8 cellular contexts compared by ENCODE assay signal in genomic region chr16:19113577-19114358, GRCh38. TPM values are rescaled to one million over a fixed set of nuclear protein-coding genes. Genes with fewer than 3 reads are reported as not detected.
A peak's percentile ranks its signal among the peaks of the same experiment; 100 is the strongest.
DNase-seq lines count a peak whose midpoint lies in the region; ATAC-seq, FAIRE-seq and TF ChIP-seq lines count a peak whose summit lies in the region.

Gene ITPRIPL2, plus strand, starts transcription at chr16:19113964. Its CDS starts 498 bp downstream, at chr16:19114462.

- TF ChIP-seq CTCF in kidney (IDR thresholded peaks at IDR 0.05; ENCODE audit: borderline replicate concordance, extremely low read depth, insufficient read depth) (no peak), smooth muscle cell (IDR thresholded peaks at IDR 0.05; ENCODE audit: borderline replicate concordance, insufficient read depth, poor library complexity, severe bottlenecking) (no peak)

- peak; percentile 34 for DNase-seq in DMS53 treated with DMSO at 0.1 percent for 48 hours (lab: John Stamatoyannopoulos, UW; ENCODE audit: unreplicated experiment)
- peak; percentile 58 for DNase-seq in GOT3 (lab: John Stamatoyannopoulos, UW)
- DNase-seq in RKO (ENCODE audit: low spot score): peak; percentile 86
- DNase-seq in kidney: peak; percentile 97
- peak; percentile 58 for DNase-seq in smooth muscle cell (lab: John Stamatoyannopoulos, UW; ENCODE audit: unreplicated experiment)
- DNase-seq in activated effector memory CD4-positive, alpha-beta T cell treated with anti-CD3 and anti-CD28 coated beads, Interleukin-2, amount 50 U/mL, for 16 hours: no peak

- H3K4me1 ChIP-seq in kidney (ENCODE audit: control insufficient read depth in 1 of 2, insufficient read depth in 1 of 2, low read depth in 1 of 2, low read length in 2 of 2) (peaks cover 0 to 25% of the 10 kb centered on the region in 2 donors), smooth muscle cell (ENCODE audit: low read depth) (peaks cover 34% of the 10 kb centered on the region)

- peak within 1 kb of the TSS; percentile 85 for H3K4me2 ChIP-seq in smooth muscle cell

- H3K36me3 ChIP-seq in kidney (ENCODE audit: control insufficient read depth in 1 of 2, insufficient read depth in 2 of 2, low read length in 2 of 2): peaks cover 0 to 5% of the 10 kb centered on the region in 2 donors
- H3K36me3 ChIP-seq in smooth muscle cell (ENCODE audit: low read depth): no peaks in the 10 kb centered on the region

- ATAC-seq in GM21515 (IDR thresholded peaks at IDR 0.05; ENCODE audit: unreplicated experiment): no peak

- FAIRE-seq in kidney (lab: Jason Lieb, UNC): no peak

- H2AFZ ChIP-seq in smooth muscle cell (ENCODE audit: low read depth): peak within 1 kb of the TSS; percentile 96

- H3K9me3 ChIP-seq in kidney (ENCODE audit: control insufficient read depth in 1 of 2, low read length in 2 of 2): no peaks in the 10 kb centered on the region
- H3K9me3 ChIP-seq in smooth muscle cell (replicated peaks; ENCODE audit: low read depth): no peaks in the 10 kb centered on the region

- peak within 1 kb of the TSS; percentile 77 for H3K27ac ChIP-seq in cingulate gyrus (ENCODE audit: low read depth, low read length)
- peak within 1 kb of the TSS; percentile 82 to 94 for H3K27ac ChIP-seq in kidney (ENCODE audit: low read depth in 2 of 2, low read length in 2 of 2)
- peak within 1 kb of the TSS; percentile 94 for H3K27ac ChIP-seq in smooth muscle cell (ENCODE audit: low read depth)

- H3K4me3 ChIP-seq in kidney (ENCODE audit: low read length in 2 of 2) (peak within 1 kb of the TSS; percentile 42 to 67), smooth muscle cell (peak within 1 kb of the TSS; percentile 78)

- H3K79me2 ChIP-seq in smooth muscle cell (ENCODE audit: low read depth): peaks cover 41% of the 10 kb centered on the region

- H4K20me1 ChIP-seq in smooth muscle cell (ENCODE audit: low read depth): peaks cover 34% of the 10 kb centered on the region

- H3K27me3 ChIP-seq in smooth muscle cell (ENCODE audit: low read depth): no peaks in the 10 kb centered on the region

- peaks cover 27% of the 10 kb centered on the region for H3F3A ChIP-seq in smooth muscle cell (ENCODE audit: low read depth)

- peak within 1 kb of the TSS; percentile 55 to 87 for H3K9ac ChIP-seq in kidney (ENCODE audit: low read length in 2 of 2)
- H3K9ac ChIP-seq in smooth muscle cell (ENCODE audit: low read depth): peak within 1 kb of the TSS; percentile 93

- 4% methylated on average over 45 of the region's 74 CpGs for WGBS in smooth muscle cell (ENCODE audit: low lambda C conversion rate)

- intact Hi-C loops in kidney (cut with DNase I): no loop called here

RNA-seq across cellular contexts. Expression of gene ITPRIPL2, which starts in this region (rescaled TPM):
- total RNA-seq in kidney: 48.1 TPM
- 6.7 TPM for polyA plus RNA-seq in kidney (ENCODE audit: insufficient read depth, low read depth, low replicate concordance)
- total RNA-seq in smooth muscle cell: 26.4 and 27.5 TPM in 2 replicates
- polyA plus RNA-seq in smooth muscle cell: 16.4 and 19.4 TPM in 2 replicates
